ENCODE assay signal across 1 cellular context in genomic region chr17:79841369-79842135, GRCh38.
A peak's percentile ranks its signal among the peaks of the same experiment; 100 is the strongest.
TF ChIP-seq lines count a peak whose summit lies in the region.

No MANE protein-coding gene starts in this region.

TF ChIP-seq in GM12878, 131 proteins besides CTCF, POLR2A, EP300 and RAD21:
- TF ChIP-seq TCF7 (IDR thresholded peaks at IDR 0.05; ENCODE audit: borderline replicate concordance) (no peak), SUZ12 (IDR thresholded peaks at IDR 0.05; ENCODE audit: unreplicated experiment) (peak; percentile 90), RBBP5 (conservative IDR thresholded peaks at IDR 0.05) (no peak), HCFC1 (IDR thresholded peaks at IDR 0.05; ENCODE audit: low read length) (no peak), SP1 (IDR thresholded peaks at IDR 0.05; ENCODE audit: low read depth, low read length) (no peak), BHLHE40 (IDR thresholded peaks at IDR 0.05; ENCODE audit: borderline replicate concordance in 1 of 2, low read depth in 2 of 2, low read length in 1 of 2) (no peak)
